Comparison of ENCODE assay signal across 1 cellular context in genomic region chr3:148924572-148924971, GRCh38.
TF ChIP-seq lines count a peak whose summit lies in the region.

No MANE protein-coding gene starts in this region.

TF ChIP-seq in endothelial cell of umbilical vein, 7 proteins besides CTCF, POLR2A, EP300 and RAD21:
- TF ChIP-seq JUN (IDR thresholded peaks at IDR 0.05; ENCODE audit: borderline replicate concordance, insufficient read depth, insufficient read length, low read depth): peak; percentile 43
- TF ChIP-seq EZH2 (IDR thresholded peaks at IDR 0.05; ENCODE audit: borderline replicate concordance, low read depth, low read length, severe bottlenecking): no peak
- peak; percentile 65 for TF ChIP-seq FOS (IDR thresholded peaks at IDR 0.05; ENCODE audit: borderline replicate concordance, insufficient read depth, low read length)
TF ChIP-seq in endothelial cell of umbilical vein: peak in this region for 2.
